ENCODE assay signal across 11 cellular contexts in genomic region chr11:40130427-40130826, GRCh38.
A peak's percentile ranks its signal among the peaks of the same experiment; 100 is the strongest.
DNase-seq lines count a peak whose midpoint lies in the region; TF ChIP-seq lines count a peak whose summit lies in the region.
"Had no signal": no experiment of that assay in that cellular context is flagged by ENCODE, and none has a peak within 500 bp of the region (broad histone marks: within the 10 kb centered on the region; RNA-seq: fewer than 3 reads in every experiment).

No MANE protein-coding gene starts in this region.

- CTCF ChIA-PET in Calu3 (lab: Charles Lee), result no interaction called here

- no peak for DNase-seq in astrocyte of the spinal cord (ENCODE audit: low read depth, low spot score)
- no peak for DNase-seq in neural crest cell (ENCODE audit: low read depth, low spot score)
- DNase-seq in amniotic stem cell (lab: John Stamatoyannopoulos, UW), result no peak
- no peak for DNase-seq in stimulated activated CD4-positive, alpha-beta T cell treated with anti-CD3 and anti-CD28 coated beads, Interleukin-4, amount 100 ng/mL, for 4 hours
- DNase-seq in Calu3, result no peak
- DNase-seq in activated naive CD4-positive, alpha-beta T cell treated with Interleukin-2 at 50 U/mL for 16 hours, result no peak
- DNase-seq: activated naive CD4-positive, alpha-beta T cell treated with anti-CD3 and anti-CD28 coated beads for 36 hours; kidney; sigmoid colon had no signal

- H3K4me3 ChIP-seq in astrocyte of the spinal cord (ENCODE audit: low read depth, low read length), result no peak overlapping the region
- H3K4me3 ChIP-seq: sigmoid colon had no signal

- TF ChIP-seq CTCF in GM12873 (IDR thresholded peaks at IDR 0.05; ENCODE audit: insufficient read depth, low read depth, low read length, missing control alignments), result peak; percentile 35
- TF ChIP-seq CTCF in LNCAP (IDR thresholded peaks at IDR 0.05), result peak; percentile 60
- TF ChIP-seq CTCF in astrocyte of the spinal cord (IDR thresholded peaks at IDR 0.05; ENCODE audit: low read depth, low read length), result peak; percentile 15
- peak; percentile 48 for TF ChIP-seq CTCF in neural crest cell (conservative IDR thresholded peaks at IDR 0.05)
- no peak for TF ChIP-seq CTCF in Calu3 (IDR thresholded peaks at IDR 0.05; ENCODE audit: unreplicated experiment)

- no TSS peak for BruUV-seq in Calu3 (replicated peaks; lab: Mats Ljungman, UMichigan)

- no peaks in the 10 kb centered on the region for H3K9me3 Mint-ChIP-seq in neural crest cell
- peaks cover 10% of the 10 kb centered on the region for H3K9me3 Mint-ChIP-seq in Calu3 (ENCODE audit: low read depth, unreplicated experiment)

- no peaks in the 10 kb centered on the region for H3K27me3 Mint-ChIP-seq in neural crest cell (ENCODE audit: low read depth)
- H3K27me3 Mint-ChIP-seq in Calu3 (ENCODE audit: unreplicated experiment), result no peaks in the 10 kb centered on the region

- H3K4me3 Mint-ChIP-seq in neural crest cell (no peak overlapping the region), Calu3 (ENCODE audit: low read depth, unreplicated experiment) (no peak overlapping the region)
- H3K4me3 Mint-ChIP-seq: activated naive CD4-positive, alpha-beta T cell treated with anti-CD3 and anti-CD28 coated beads for 36 hours had no signal

- peaks cover 12% of the 10 kb centered on the region for H3K4me1 Mint-ChIP-seq in neural crest cell
- no peaks in the 10 kb centered on the region for H3K4me1 Mint-ChIP-seq in Calu3 (ENCODE audit: low read depth, unreplicated experiment)

- intact Hi-C loops in Calu3 (cut with micrococcal nuclease; ENCODE audit: unreplicated experiment), result no loop called here

- H3K27ac Mint-ChIP-seq in neural crest cell (ENCODE audit: unreplicated experiment) (no peak overlapping the region), Calu3 (ENCODE audit: unreplicated experiment) (no peak overlapping the region)
- H3K27ac Mint-ChIP-seq: activated naive CD4-positive, alpha-beta T cell treated with anti-CD3 and anti-CD28 coated beads for 36 hours had no signal

- no peaks in the 10 kb centered on the region for H3K36me3 Mint-ChIP-seq in neural crest cell (ENCODE audit: low read depth)
- H3K36me3 Mint-ChIP-seq in Calu3 (ENCODE audit: insufficient read depth, unreplicated experiment), result no peaks in the 10 kb centered on the region

- in situ Hi-C loops in astrocyte of the spinal cord (cut with HindIII; ENCODE audit: low sequenced_read_pairs), result no loop called here
